Comparison of ENCODE assay signal across 15 cellular contexts in genomic region chr9:131722260-131722659, GRCh38. TPM values are rescaled to one million over a fixed set of nuclear protein-coding genes. Genes with fewer than 3 reads are reported as not detected.
DNase-seq lines count a peak whose midpoint lies in the region; ATAC-seq, FAIRE-seq and TF ChIP-seq lines count a peak whose summit lies in the region.
"Had no signal": no experiment of that assay in that cellular context is flagged by ENCODE, and none has a peak within 500 bp of the region (broad histone marks: within the 10 kb centered on the region; RNA-seq: fewer than 3 reads in every experiment).

No MANE protein-coding gene starts in this region.

- BruUV-seq in K562 (replicated peaks; lab: Mats Ljungman, UMichigan) = no TSS peak

- in situ Hi-C loops in K562 (cut with MboI) = loop anchor here (25.0 kb wide), 1 partner anchor 1010 kb away; no protein-coding TSS in a partner anchor

- no peak overlapping the region for H3K27ac ChIP-seq in K562 (ENCODE audit: extremely low read depth, low read depth, low read length)
- H3K27ac ChIP-seq: right lobe of liver had no signal

- H3K4me3 ChIP-seq in K562 = no peak overlapping the region
- H3K4me3 ChIP-seq: right lobe of liver had no signal

- H3K4me2 ChIP-seq in K562 (ENCODE audit: insufficient read depth, low read length) = no peak overlapping the region

- ATAC-seq in K562 = no peak
- ATAC-seq: activated T-cell treated with anti-CD3 and anti-CD28 coated beads, Interleukin-2, amount 50 U/mL, for 4 hours; right lobe of liver had no signal

- POLR2A ChIA-PET in K562 (lab: Yijun Ruan, JAX) = no interaction called here

- no peaks in the 10 kb centered on the region for H3K27me3 ChIP-seq in K562 (ENCODE audit: control insufficient read depth in 2 of 2, insufficient read depth in 2 of 2, low read length in 2 of 2)
- H3K27me3 ChIP-seq: right lobe of liver had no signal

- peaks cover 4% of the 10 kb centered on the region for H3K9me1 ChIP-seq in K562 (ENCODE audit: control insufficient read depth, insufficient read depth, low read length)

- no peaks in the 10 kb centered on the region for H3K4me1 ChIP-seq in K562 (replicated peaks in 1 of 2; ENCODE audit: control insufficient read depth in 2 of 2, insufficient read depth in 2 of 2, low read length in 2 of 2)

- H3K79me2 ChIP-seq in K562 (ENCODE audit: control insufficient read depth, insufficient read depth, low read length) = peaks cover 17% of the 10 kb centered on the region

- peak; percentile 39 to 45 for DNase-seq in SHP77 (lab: John Stamatoyannopoulos, UW)
- no peak for DNase-seq in SHP77 treated with DMSO at 0.1 percent for 48 hours (lab: John Stamatoyannopoulos, UW)
- DNase-seq in NCI-H2171 (lab: John Stamatoyannopoulos, UW) = peak; percentile 100
- DNase-seq in K562 (ENCODE audit: extremely low read depth in 1 of 4, low spot score in 3 of 4) = no peak
- DNase-seq in retina = peak; percentile 44
- DNase-seq in GM10266 (ENCODE audit: extremely low spot score) = no peak
- DNase-seq in effector CD8-positive, alpha-beta T cell (lab: John Stamatoyannopoulos, UW) = no peak
- DNase-seq in GF-D8 (lab: John Stamatoyannopoulos, UW) = no peak
- DNase-seq: activated T-cell treated with anti-CD3 and anti-CD28 coated beads, Interleukin-2, amount 50 U/mL, for 4 hours; EL; midbrain; right lobe of liver had no signal

- no peak overlapping the region for H2AFZ ChIP-seq in K562 (ENCODE audit: low read depth, low read length)

- H3K9ac ChIP-seq in K562 (ENCODE audit: insufficient read depth in 1 of 2, low read depth in 2 of 2, low read length in 2 of 2) = no peak overlapping the region

- no peak for TF ChIP-seq EP300 in K562 (IDR thresholded peaks at IDR 0.05; ENCODE audit: low read length)

- intact Hi-C loops in K562 (cut with micrococcal nuclease) = no loop called here

- CTCF ChIA-PET in K562 (lab: Yijun Ruan, JAX; ENCODE audit: low intra/inter-chr PET ratio) = no interaction called here

- H3K9me3 ChIP-seq in K562 (replicated peaks; ENCODE audit: control insufficient read depth, insufficient read depth, low read depth, low read length) = no peaks in the 10 kb centered on the region
- H3K9me3 ChIP-seq: right lobe of liver had no signal

- H3K36me3 ChIP-seq in K562 (ENCODE audit: control insufficient read depth, insufficient read depth, low read length) = 0 out of 3 replicates have a peak, but pooled peaks cover 3% of the 10 kb centered on the region
- H3K36me3 ChIP-seq: right lobe of liver had no signal

- FAIRE-seq in K562 (lab: Jason Lieb, UNC) = no peak
- FAIRE-seq: astrocyte, endothelial cell of umbilical vein, GM18507 had no signal

- TF ChIP-seq POLR2A in K562 (conservative IDR thresholded peaks at IDR 0.05) = no peak

- peaks cover 15% of the 10 kb centered on the region for H4K20me1 ChIP-seq in K562 (replicated peaks; ENCODE audit: control insufficient read depth, insufficient read depth, low read length)

- TF ChIP-seq CTCF in K562 (IDR thresholded peaks at IDR 0.05 in 2 of 3, conservative IDR thresholded peaks at IDR 0.05 in 1 of 3; ENCODE audit: insufficient read depth in 2 of 3, low read depth in 1 of 3, low read length in 3 of 3) (no peak), GM10266 (IDR thresholded peaks at IDR 0.05; ENCODE audit: control insufficient read depth, insufficient read depth, low read depth, missing control alignments) (no peak)

- TF ChIP-seq RAD21 in K562 (CRISPR knock-in tag; conservative IDR thresholded peaks at IDR 0.05 in 1 of 2, IDR thresholded peaks at IDR 0.05 in 1 of 2) = no peak

- WGBS in K562 (ENCODE audit: insufficient coverage, low coverage, missing lambda C conversion rate) = 77% methylated on average over 8 of the region's 8 CpGs

TF ChIP-seq in K562, 482 proteins besides CTCF, POLR2A, EP300 and RAD21:
- TF ChIP-seq NFIC (IDR thresholded peaks at IDR 0.05) = 0 out of 2 replicates have a peak, but pooled peaks have one; percentile 22
- TF ChIP-seq, protein P1, sequence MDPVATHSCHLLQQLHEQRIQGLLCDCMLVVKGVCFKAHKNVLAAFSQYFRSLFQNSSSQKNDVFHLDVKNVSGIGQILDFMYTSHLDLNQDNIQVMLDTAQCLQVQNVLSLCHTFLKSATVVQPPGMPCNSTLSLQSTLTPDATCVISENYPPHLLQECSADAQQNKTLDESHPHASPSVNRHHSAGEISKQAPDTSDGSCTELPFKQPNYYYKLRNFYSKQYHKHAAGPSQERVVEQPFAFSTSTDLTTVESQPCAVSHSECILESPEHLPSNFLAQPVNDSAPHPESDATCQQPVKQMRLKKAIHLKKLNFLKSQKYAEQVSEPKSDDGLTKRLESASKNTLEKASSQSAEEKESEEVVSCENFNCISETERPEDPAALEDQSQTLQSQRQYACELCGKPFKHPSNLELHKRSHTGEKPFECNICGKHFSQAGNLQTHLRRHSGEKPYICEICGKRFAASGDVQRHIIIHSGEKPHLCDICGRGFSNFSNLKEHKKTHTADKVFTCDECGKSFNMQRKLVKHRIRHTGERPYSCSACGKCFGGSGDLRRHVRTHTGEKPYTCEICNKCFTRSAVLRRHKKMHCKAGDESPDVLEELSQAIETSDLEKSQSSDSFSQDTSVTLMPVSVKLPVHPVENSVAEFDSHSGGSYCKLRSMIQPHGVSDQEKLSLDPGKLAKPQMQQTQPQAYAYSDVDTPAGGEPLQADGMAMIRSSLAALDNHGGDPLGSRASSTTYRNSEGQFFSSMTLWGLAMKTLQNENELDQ (CRISPR knock-in tag; IDR thresholded peaks at IDR 0.05; ENCODE audit: borderline replicate concordance) = no peak

RNA-seq across cellular contexts. Expression of gene RAPGEF1, which starts 17.6 kb away (rescaled TPM):
- 42.0 and 63.9 TPM in 2 replicates for total RNA-seq in K562 (2011; cell fraction: chromatin; rRNA removed; ENCODE audit: low replicate concordance)
- 20.0 and 28.9 TPM in 2 replicates for total RNA-seq in K562 (2011; cell fraction: nucleolus; rRNA removed)
- total RNA-seq in K562 (2011; cell fraction: nucleoplasm; rRNA removed) = 26.3 and 27.1 TPM in 2 replicates
- total RNA-seq in K562 (2014; rRNA removed) (19.9 and 25.5 TPM in 2 replicates), K562 (2014; rRNA removed; fragmentation: Illumina TruSeq; extraction: Trizol) (13.7 and 15.8 TPM in 2 replicates), K562 (2015; rRNA removed; fragmentation: Illumina TruSeq; extraction: Trizol) (17.8 and 19.2 TPM in 2 replicates), K562 (2021) (36.4 and 44.1 TPM in 2 replicates)
- polyA plus RNA-seq in K562 (2011; rRNA removed) (22.9 and 27.1 TPM in 2 replicates), K562 (2014; fragmentation: Illumina TruSeq; extraction: Trizol) (26.6 TPM in 2 replicates), K562 (2014; fragmentation: Nextera tagmentation; extraction: Ambion mirVana) (under 1 TPM; 0.06 to 0.10 TPM), K562 (2014; rRNA removed) (23.2 and 27.9 TPM in 2 replicates)
- polyA plus RNA-seq in K562 (2011; cell fraction: cytosol; rRNA removed) = 22.7 and 25.8 TPM in 2 replicates
- 26.4 and 33.4 TPM in 2 replicates for polyA plus RNA-seq in K562 (2011; cell fraction: nucleus; rRNA removed)
- polyA plus RNA-seq in K562 (2012) = 25.0 and 32.0 TPM in 2 replicates
- polyA minus RNA-seq in K562 (2011; rRNA and poly(A)+ RNA removed) = 19.9 and 22.5 TPM in 2 replicates
- 13.9 and 19.5 TPM in 2 replicates for polyA minus RNA-seq in K562 (2011; cell fraction: cytosol; rRNA and poly(A)+ RNA removed)
- 10.1 and 12.6 TPM in 2 replicates for polyA minus RNA-seq in K562 (2011; cell fraction: nucleus; rRNA and poly(A)+ RNA removed)

Comparison
In these comparisons a context has a peak if more than half of its experiments do, and no peak if none do; other contexts are left out.
1. DNase-seq: peak in SHP77 (2 of 2), NCI-H2171 (single experiment) and retina (single experiment); none in SHP77 treated with DMSO at 0.1 percent for 48 hours (single experiment), K562 (0 of 4), GM10266 (single experiment), effector CD8-positive, alpha-beta T cell (single experiment) and GF-D8 (single experiment).